15 cellular contexts compared by ENCODE assay signal in genomic region chr1:84756455-84757082, GRCh38.
"Had no signal": no experiment of that assay in that cellular context is flagged by ENCODE, and none has a peak within 500 bp of the region (broad histone marks: within the 10 kb centered on the region; RNA-seq: fewer than 3 reads in every experiment).

No MANE protein-coding gene starts in this region.

- H3K36me3 ChIP-seq: gastroesophageal sphincter had no signal

- H3K9me3 ChIP-seq: gastroesophageal sphincter had no signal

- H3K9me3 Mint-ChIP-seq: activated CD4-positive, alpha-beta T cell treated with anti-CD3 and anti-CD28 coated beads, Interleukin-2, amount 10 ng/mL, durations not matched to agents 24 days and 14 days; activated naive CD4-positive, alpha-beta T cell treated with anti-CD3 and anti-CD28 coated beads, Interleukin-2, amount 50 U/mL, for 24 hours; endodermal cell; neural crest cell; stimulated activated memory B cell treated with anti-CD40 and anti-IgM and Interleukin-4, amounts not matched to agents 10 μg/mL and 1 μg/mL and 100 μg/mL, for 72 hours had no signal

- H3K4me3 Mint-ChIP-seq: activated CD4-positive, alpha-beta T cell treated with anti-CD3 and anti-CD28 coated beads, Interleukin-2, amount 10 ng/mL, durations not matched to agents 24 days and 14 days; activated CD8-positive, alpha-beta T cell treated with anti-CD3 and anti-CD28 coated beads, Interleukin-2, amount 10 ng/mL, durations not matched to agents 7 days and 5 days; activated naive CD4-positive, alpha-beta T cell treated with anti-CD3 and anti-CD28 coated beads, Interleukin-2, amount 50 U/mL, for 24 hours; endodermal cell; neural crest cell; stimulated activated memory B cell treated with anti-CD40 and anti-IgM and Interleukin-4, amounts not matched to agents 10 μg/mL and 1 μg/mL and 100 μg/mL, for 72 hours had no signal

- H3K4me3 ChIP-seq: dorsolateral prefrontal cortex, gastroesophageal sphincter, lung had no signal

- ATAC-seq: activated CD8-positive, alpha-beta T cell treated with anti-CD3 and anti-CD28 coated beads, Interleukin-2, amount 10 ng/mL, durations not matched to agents 7 days and 5 days; gastroesophageal sphincter; stimulated activated memory B cell treated with anti-CD40 and anti-IgM and Interleukin-4, amounts not matched to agents 10 μg/mL and 1 μg/mL and 100 μg/mL, for 72 hours had no signal

- H3K27ac Mint-ChIP-seq: activated CD4-positive, alpha-beta T cell treated with anti-CD3 and anti-CD28 coated beads, Interleukin-2, amount 10 ng/mL, durations not matched to agents 24 days and 14 days; activated CD8-positive, alpha-beta T cell treated with anti-CD3 and anti-CD28 coated beads, Interleukin-2, amount 10 ng/mL, durations not matched to agents 7 days and 5 days; activated naive CD4-positive, alpha-beta T cell treated with anti-CD3 and anti-CD28 coated beads, Interleukin-2, amount 50 U/mL, for 24 hours; endodermal cell; stimulated activated memory B cell treated with anti-CD40 and anti-IgM and Interleukin-4, amounts not matched to agents 10 μg/mL and 1 μg/mL and 100 μg/mL, for 72 hours had no signal

- DNase-seq: activated CD4-positive, alpha-beta T cell treated with anti-CD3 and anti-CD28 coated beads, Interleukin-2, amount 10 ng/mL, durations not matched to agents 24 days and 14 days; activated CD4-positive, CD25-positive, alpha-beta regulatory T cell; activated CD8-positive, alpha-beta memory T cell treated with anti-CD3 and anti-CD28 coated beads, Interleukin-2, amount 50 U/mL, for 4 hours; activated CD8-positive, alpha-beta T cell treated with anti-CD3 and anti-CD28 coated beads, Interleukin-2, amount 10 ng/mL, durations not matched to agents 7 days and 5 days; activated effector memory CD4-positive, alpha-beta T cell treated with anti-CD3 and anti-CD28 coated beads, Interleukin-2, amount 50 U/mL, for 16 hours; activated T-cell treated with anti-CD3 and anti-CD28 coated beads, Interleukin-2, amount 50 U/mL, for 48 hours; dorsolateral prefrontal cortex; endodermal cell; midbrain had no signal

- H3K36me3 Mint-ChIP-seq: stimulated activated memory B cell treated with anti-CD40 and anti-IgM and Interleukin-4, amounts not matched to agents 10 μg/mL and 1 μg/mL and 100 μg/mL, for 72 hours had no signal

- FAIRE-seq: TTC549 had no signal

- H3K27ac ChIP-seq: gastroesophageal sphincter had no signal

- H3K27me3 ChIP-seq: dorsolateral prefrontal cortex, gastroesophageal sphincter had no signal
